ENCODE assay signal across 8 cellular contexts in genomic region chr6:25962368-25963127, GRCh38. TPM values are rescaled to one million over a fixed set of nuclear protein-coding genes. Genes with fewer than 3 reads are reported as not detected.
DNase-seq lines count a peak whose midpoint lies in the region; ATAC-seq lines count a peak whose summit lies in the region.

Gene TRIM38 (plus strand): TSS chr6:25962802. CDS start chr6:25966523, 3,721 bp downstream.

- CTCF ChIA-PET in activated naive CD4-positive, alpha-beta T cell treated with anti-CD3 and anti-CD28 coated beads for 36 hours (lab: Charles Lee): interaction anchor here (0.7 to 1.5 kb wide), 7 partner anchors 15 to 174 kb away, joined by 3 to 5 read pairs (median 4); no protein-coding TSS in a partner anchor

- H3K4me3 Mint-ChIP-seq in activated naive CD4-positive, alpha-beta T cell treated with anti-CD3 and anti-CD28 coated beads for 36 hours: peak within 1 kb of the TSS; percentile 99

- DNase-seq in C1 segment of cervical spinal cord (lab: John Stamatoyannopoulos, UW) (peak in 9 of 14 donors; percentile 2 to 39 (median 17)), GM19238 (ENCODE audit: insufficient read length, low spot score) (peak; percentile 45), SIG-M5 (lab: John Stamatoyannopoulos, UW) (peak; percentile 96), glomerular endothelial cell (ENCODE audit: extremely low read depth, low read depth, low spot score) (peak; percentile 76), posterior vena cava (ENCODE audit: low spot score) (no peak), ureter (ENCODE audit: low spot score) (peak; percentile 89)
- peak; percentile 91 for DNase-seq in activated naive CD4-positive, alpha-beta T cell treated with anti-CD3 and anti-CD28 coated beads for 36 hours

- intact Hi-C loops in activated naive CD4-positive, alpha-beta T cell treated with anti-CD3 and anti-CD28 coated beads for 36 hours (cut with micrococcal nuclease): loop anchor here (1.0 to 2.0 kb wide), 6 partner anchors 14 to 824 kb away; a partner anchor contains a TSS
- intact Hi-C loops in posterior vena cava (cut with DNase I): no loop called here

- H3K9me3 Mint-ChIP-seq in activated naive CD4-positive, alpha-beta T cell treated with anti-CD3 and anti-CD28 coated beads for 36 hours: peaks cover 34% of the 10 kb centered on the region

- peaks cover 76% of the 10 kb centered on the region for H3K4me1 Mint-ChIP-seq in activated naive CD4-positive, alpha-beta T cell treated with anti-CD3 and anti-CD28 coated beads for 36 hours (ENCODE audit: low read depth)

- no peaks in the 10 kb centered on the region for H3K27me3 Mint-ChIP-seq in activated naive CD4-positive, alpha-beta T cell treated with anti-CD3 and anti-CD28 coated beads for 36 hours (ENCODE audit: low read depth)

- H3K36me3 Mint-ChIP-seq in activated naive CD4-positive, alpha-beta T cell treated with anti-CD3 and anti-CD28 coated beads for 36 hours (ENCODE audit: low read depth): peaks cover 64% of the 10 kb centered on the region

- ATAC-seq in HG03378 (IDR thresholded peaks at IDR 0.05; ENCODE audit: unreplicated experiment): peak; percentile 84

- peak within 1 kb of the TSS; percentile 99 for H3K27ac Mint-ChIP-seq in activated naive CD4-positive, alpha-beta T cell treated with anti-CD3 and anti-CD28 coated beads for 36 hours

RNA-seq across cellular contexts. Expression of gene TRIM38, which starts in this region (rescaled TPM):
- total RNA-seq in activated naive CD4-positive, alpha-beta T cell treated with anti-CD3 and anti-CD28 coated beads for 36 hours: 10 to 100 TPM; 19.1 to 19.7 TPM
- total RNA-seq in glomerular endothelial cell: 10.1 and 12.3 TPM in 2 replicates
- total RNA-seq in posterior vena cava: 10 to 100 TPM; 13.7 to 13.8 TPM
- total RNA-seq in ureter: 20.2 TPM
